In genomic region chr9:928363-929042, GRCh38 we compare ENCODE assay signal across 8 cellular contexts. TPM values are rescaled to one million over a fixed set of nuclear protein-coding genes. Genes with fewer than 3 reads are reported as not detected.
DNase-seq lines count a peak whose midpoint lies in the region; ATAC-seq, FAIRE-seq and TF ChIP-seq lines count a peak whose summit lies in the region.

No MANE protein-coding gene starts in this region.

- no peak overlapping the region for H3T11ph ChIP-seq in H9 (ENCODE audit: low read length)

- no peak overlapping the region for H3K4ac ChIP-seq in H9 (ENCODE audit: low read depth, low read length)

- no peaks in the 10 kb centered on the region for H4K20me1 ChIP-seq in H9 (ENCODE audit: control insufficient read depth, insufficient read depth, insufficient read length)

- peaks cover 0 to 1% of the 10 kb centered on the region in 2 experiments; a peak in 2 of 5 replicates for H3K9me3 Mint-ChIP-seq in H9
- H3K9me3 Mint-ChIP-seq in naive thymus-derived CD8-positive, alpha-beta T cell: no peaks in the 10 kb centered on the region

- no peak overlapping the region for H2BK15ac ChIP-seq in H9 (ENCODE audit: low read depth, low read length)

- ATAC-seq in left lobe of liver: peak; percentile 55
- no peak for ATAC-seq in naive thymus-derived CD8-positive, alpha-beta T cell

- H2BK120ac ChIP-seq in H9 (ENCODE audit: low read depth, low read length, poor library complexity, severe bottlenecking): no peak overlapping the region

- no peak overlapping the region for H3K14ac ChIP-seq in H9 (ENCODE audit: insufficient read depth, low read length)

- no peak for FAIRE-seq in RCC 7860 (lab: Jason Lieb, UNC)

- WGBS in H9 (ENCODE audit: extremely low coverage, insufficient read length, low lambda C conversion rate): no CpG with 5 or more reads among the region's 6 CpGs

- no peak overlapping the region for H3K18ac ChIP-seq in H9 (ENCODE audit: insufficient read length, low read depth, low read length)

- no peak overlapping the region for H4K8ac ChIP-seq in H9 (replicated peaks; ENCODE audit: insufficient read length, low read depth, low read length)

- H3K27me3 Mint-ChIP-seq in H9 (ENCODE audit: low read depth): peaks cover 3% of the 10 kb centered on the region; the same call in 1 of the 2 replicates
- peaks cover 5 to 22% (median 11%) of the 10 kb centered on the region in 5 donors for H3K27me3 Mint-ChIP-seq in naive thymus-derived CD8-positive, alpha-beta T cell

- H2BK20ac ChIP-seq in H9 (ENCODE audit: low read depth, low read length, poor library complexity, severe bottlenecking): no peak overlapping the region

- H3K4me2 ChIP-seq in H9 (ENCODE audit: insufficient read depth, insufficient read length, low read length): no peak overlapping the region

- H3K9ac ChIP-seq in H9 (ENCODE audit: extremely low read depth, insufficient read length, low read length): no peak overlapping the region

- peak; percentile 4 to 8 for DNase-seq in activated CD4-positive, alpha-beta T cell treated with anti-CD3 and anti-CD28 coated beads, Interleukin-2, amount 50 U/mL, for 48 hours
- DNase-seq in activated CD4-positive, alpha-beta T cell treated with anti-CD3 and anti-CD28 coated beads for 4 hours: no peak
- DNase-seq in H9: peak; percentile 63
- DNase-seq in RCC 7860 (ENCODE audit: low spot score): peak; percentile 23
- DNase-seq in left lobe of liver (ENCODE audit: low spot score): no peak
- DNase-seq in hepatic stellate cell (ENCODE audit: low spot score): no peak
- no peak for DNase-seq in amniotic stem cell (lab: John Stamatoyannopoulos, UW)
- no peak for DNase-seq in naive thymus-derived CD8-positive, alpha-beta T cell

- no peak overlapping the region for H3K4me3 Mint-ChIP-seq in H9
- H3K4me3 Mint-ChIP-seq in naive thymus-derived CD8-positive, alpha-beta T cell: no peak overlapping the region

- H2AK5ac ChIP-seq in H9 (ENCODE audit: insufficient read length, low read length): no peak overlapping the region

- no peaks in the 10 kb centered on the region; the same call in 1 of the 2 replicates for H3K4me1 ChIP-seq in H9 (ENCODE audit: insufficient read depth, low read length)

- H2BK5ac ChIP-seq in H9 (ENCODE audit: insufficient read length, low read length): no peak overlapping the region

- H3K27ac Mint-ChIP-seq in H9: no peak overlapping the region
- no peak overlapping the region for H3K27ac Mint-ChIP-seq in naive thymus-derived CD8-positive, alpha-beta T cell

- no peak overlapping the region for H3K23ac ChIP-seq in H9 (ENCODE audit: insufficient read length, low read depth, low read length)

- H3K79me1 ChIP-seq in H9 (ENCODE audit: insufficient read depth, low read depth, low read length, poor library complexity, severe bottlenecking): no peaks in the 10 kb centered on the region

- no peaks in the 10 kb centered on the region for H3K9me3 ChIP-seq in H9 (ENCODE audit: control insufficient read depth, low read depth, low read length)

- no peaks in the 10 kb centered on the region for H3K27me3 ChIP-seq in H9 (ENCODE audit: insufficient read depth, low read length)

- no peak overlapping the region for H2BK12ac ChIP-seq in H9 (ENCODE audit: insufficient read length, low read depth, low read length)

- no peak overlapping the region for H4K91ac ChIP-seq in H9 (ENCODE audit: insufficient read length, low read depth, low read length)

- peaks cover 0 to 2% (median 0%) of the 10 kb centered on the region in 3 experiments; a peak in 1 of 7 replicates for H3K36me3 Mint-ChIP-seq in H9 (ENCODE audit: insufficient read depth in 1 of 3, low read depth in 3 of 3)
- no peaks in the 10 kb centered on the region for H3K36me3 Mint-ChIP-seq in naive thymus-derived CD8-positive, alpha-beta T cell

- POLR2A ChIA-PET in naive thymus-derived CD8-positive, alpha-beta T cell (lab: Charles Lee): no interaction called here

- H3K23me2 ChIP-seq in H9 (ENCODE audit: insufficient read length, low read depth, low read length, poor library complexity, severe bottlenecking): no peaks in the 10 kb centered on the region

- TF ChIP-seq CTCF in H9 (conservative IDR thresholded peaks at IDR 0.05): peak; percentile 80

- H3K56ac ChIP-seq in H9 (ENCODE audit: insufficient read length, low read depth, low read length): no peak overlapping the region

- no peaks in the 10 kb centered on the region for H3K4me1 Mint-ChIP-seq in H9
- no peaks in the 10 kb centered on the region for H3K4me1 Mint-ChIP-seq in naive thymus-derived CD8-positive, alpha-beta T cell

- no peak overlapping the region for H2AFZ ChIP-seq in H9 (ENCODE audit: low read length)

- no peak overlapping the region for H3K27ac ChIP-seq in H9 (ENCODE audit: insufficient read length, low read depth, low read length)

- no peak overlapping the region for H4K5ac ChIP-seq in H9 (ENCODE audit: insufficient read length, low read depth, low read length)

- no peaks in the 10 kb centered on the region for H3K79me2 ChIP-seq in H9 (ENCODE audit: insufficient read depth, low read length)

RNA-seq across cellular contexts. Expression of gene DMRT3, which starts 48.0 kb away (rescaled TPM):
- total RNA-seq in H9 (2021): not detected in 2 replicates
- total RNA-seq in left lobe of liver: not detected
- total RNA-seq in naive thymus-derived CD8-positive, alpha-beta T cell: not detected
- polyA plus RNA-seq in naive thymus-derived CD8-positive, alpha-beta T cell: not detected

Comparison
In these comparisons a context has a peak if more than half of its experiments do, and no peak if none do; other contexts are left out.
1. DNase-seq: peak in activated CD4-positive, alpha-beta T cell treated with anti-CD3 and anti-CD28 coated beads, Interleukin-2, amount 50 U/mL, for 48 hours (2 of 2), H9 (single experiment) and RCC 7860 (single experiment); none in activated CD4-positive, alpha-beta T cell treated with anti-CD3 and anti-CD28 coated beads for 4 hours (0 of 2), left lobe of liver (single experiment), hepatic stellate cell (single experiment), amniotic stem cell (single experiment) and naive thymus-derived CD8-positive, alpha-beta T cell (0 of 10).